Comparison of ENCODE assay signal across 8 cellular contexts in genomic region chrX:37847733-37848197, GRCh38. TPM values are rescaled to one million over a fixed set of nuclear protein-coding genes. Genes with fewer than 3 reads are reported as not detected.
DNase-seq lines count a peak whose midpoint lies in the region; ATAC-seq and TF ChIP-seq lines count a peak whose summit lies in the region.

No MANE protein-coding gene starts in this region.

- no peaks in the 10 kb centered on the region for H3K27me3 Mint-ChIP-seq in activated naive CD8-positive, alpha-beta T cell

- no peaks in the 10 kb centered on the region for H3K36me3 Mint-ChIP-seq in activated naive CD8-positive, alpha-beta T cell

- H3K9me3 Mint-ChIP-seq in activated naive CD8-positive, alpha-beta T cell (ENCODE audit: low read depth), result no peaks in the 10 kb centered on the region

- 13 to 20% methylated on average over 5 of the region's 5 CpGs for WGBS in heart right ventricle, 2 donors
- 26% methylated on average over 5 of the region's 5 CpGs for WGBS in right lobe of liver (ENCODE audit: insufficient coverage, low coverage, low lambda C conversion rate, missing lambda C conversion rate)

- H3K4me1 ChIP-seq in heart right ventricle (peaks cover 0 to 19% (median 0%) of the 10 kb centered on the region in 9 donors), right lobe of liver (no peaks in the 10 kb centered on the region), upper lobe of right lung (peaks cover 4% of the 10 kb centered on the region)

- TF ChIP-seq POLR2A in right lobe of liver (IDR thresholded peaks at IDR 0.05), result no peak

- peak overlapping the region; percentile 90 for H3K27ac Mint-ChIP-seq in activated naive CD8-positive, alpha-beta T cell

- H3K9me3 ChIP-seq in heart right ventricle, result no peaks in the 10 kb centered on the region
- H3K9me3 ChIP-seq in right lobe of liver, result no peaks in the 10 kb centered on the region
- H3K9me3 ChIP-seq in upper lobe of right lung, result no peaks in the 10 kb centered on the region

- peak overlapping the region; percentile 67 to 86 (median 78) for H3K4me3 ChIP-seq in heart right ventricle
- peak overlapping the region; percentile 53 to 62 (median 61) for H3K4me3 ChIP-seq in right lobe of liver
- peak overlapping the region; percentile 67 for H3K4me3 ChIP-seq in upper lobe of right lung

- peak in 1 of 8 donors; percentile 26 for ATAC-seq in heart right ventricle
- ATAC-seq in right lobe of liver, result no peak
- ATAC-seq in upper lobe of right lung, result no peak

- DNase-seq in heart right ventricle (no peak), cardiac septum (ENCODE audit: low spot score) (no peak), right lobe of liver (no peak), upper lobe of right lung (no peak), DMS79 treated with DMSO at 0.1 percent for 48 hours (lab: John Stamatoyannopoulos, UW) (no peak), mesenteric fat pad (ENCODE audit: low spot score) (no peak), kidney glomerular epithelial cell (lab: John Stamatoyannopoulos, UW) (no peak)

- H3K27me3 ChIP-seq in heart right ventricle, result peaks cover 0 to 21% (median 0%) of the 10 kb centered on the region in 7 donors
- no peaks in the 10 kb centered on the region for H3K27me3 ChIP-seq in right lobe of liver
- no peaks in the 10 kb centered on the region for H3K27me3 ChIP-seq in upper lobe of right lung

- H3K4me1 Mint-ChIP-seq in activated naive CD8-positive, alpha-beta T cell (ENCODE audit: low read depth), result peaks cover 33% of the 10 kb centered on the region

- peak overlapping the region; percentile 80 for H3K4me3 Mint-ChIP-seq in activated naive CD8-positive, alpha-beta T cell

- no peak for TF ChIP-seq CTCF in heart right ventricle (IDR thresholded peaks at IDR 0.05)
- TF ChIP-seq CTCF in right lobe of liver (IDR thresholded peaks at IDR 0.05), result no peak
- TF ChIP-seq CTCF in upper lobe of right lung (IDR thresholded peaks at IDR 0.05), result no peak

- H3K27ac ChIP-seq in heart right ventricle (peak overlapping the region; percentile 61 to 92 (median 86)), right lobe of liver (peak overlapping the region; percentile 22 to 79 (median 74)), upper lobe of right lung (peak overlapping the region; percentile 78)

- no peaks in the 10 kb centered on the region for H3K36me3 ChIP-seq in heart right ventricle
- H3K36me3 ChIP-seq in right lobe of liver, result no peaks in the 10 kb centered on the region
- H3K36me3 ChIP-seq in upper lobe of right lung, result no peaks in the 10 kb centered on the region

- intact Hi-C loops in heart right ventricle (cut with DNase I) (no loop called here), cardiac septum (cut with DNase I) (no loop called here), right lobe of liver (cut with DNase I) (no loop called here), upper lobe of right lung (cut with DNase I) (no loop called here)

RNA-seq across cellular contexts. Expression of gene DYNLT3, which starts 0.4 kb away (rescaled TPM):
- 10 to 100 TPM; 18.0 to 27.6 (median 21.0) TPM for total RNA-seq in heart right ventricle
- 10 to 100 TPM; 10.2 to 22.6 TPM for polyA plus RNA-seq in heart right ventricle
- 37.6 TPM for total RNA-seq in cardiac septum
- 10 to 100 TPM; 13.1 to 24.4 (median 17.7) TPM for total RNA-seq in right lobe of liver
- total RNA-seq in upper lobe of right lung, result 24.7 TPM
- 30.0 TPM for total RNA-seq in mesenteric fat pad
